ENCODE assay signal across 8 cellular contexts in genomic region chr2:84970956-84971798, GRCh38. TPM values are rescaled to one million over a fixed set of nuclear protein-coding genes. Genes with fewer than 3 reads are reported as not detected.
DNase-seq lines count a peak whose midpoint lies in the region; ATAC-seq and TF ChIP-seq lines count a peak whose summit lies in the region.

Gene KCMF1, plus strand, starts transcription at chr2:84971161. Its CDS starts 291 bp downstream, at chr2:84971452.

- H3K4me1 Mint-ChIP-seq in activated naive CD8-positive, alpha-beta T cell treated with anti-CD3 and anti-CD28 coated beads, Interleukin-2, amount 10 ng/mL, durations not matched to agents 7 days and 5 days: peaks cover 36% of the 10 kb centered on the region

- ATAC-seq in GM21423 (IDR thresholded peaks at IDR 0.05; ENCODE audit: unreplicated experiment) (peak; percentile 43), Right ventricle myocardium inferior (peak; percentile 85)
- peak; percentile 55 for ATAC-seq in activated naive CD8-positive, alpha-beta T cell treated with anti-CD3 and anti-CD28 coated beads, Interleukin-2, amount 10 ng/mL, durations not matched to agents 7 days and 5 days (ENCODE audit: low read depth)

- peaks cover 26% of the 10 kb centered on the region for H3K36me3 Mint-ChIP-seq in activated naive CD8-positive, alpha-beta T cell treated with anti-CD3 and anti-CD28 coated beads, Interleukin-2, amount 10 ng/mL, durations not matched to agents 7 days and 5 days

- peak within 1 kb of the TSS; percentile 77 for H3K4me3 ChIP-seq in HUES64 (ENCODE audit: low read length)
- peak within 1 kb of the TSS; percentile 61 for H3K4me3 ChIP-seq in ovary
- H3K4me3 ChIP-seq in thymus (ENCODE audit: low read length): peak within 1 kb of the TSS; percentile 98

- H3K27me3 Mint-ChIP-seq in activated naive CD8-positive, alpha-beta T cell treated with anti-CD3 and anti-CD28 coated beads, Interleukin-2, amount 10 ng/mL, durations not matched to agents 7 days and 5 days: no peaks in the 10 kb centered on the region

- POLR2A ChIA-PET in activated naive CD8-positive, alpha-beta T cell treated with anti-CD3 and anti-CD28 coated beads, Interleukin-2, amount 10 ng/mL, durations not matched to agents 7 days and 5 days (lab: Charles Lee): interaction anchor here (0.6 to 7.2 kb wide), 16 partner anchors 11 to 356 kb away, joined by 3 to 94 read pairs (median 6); partner anchors contain the start of genes TGOLN2 and TMSB10

- H3K4me1 ChIP-seq in HUES64 (ENCODE audit: insufficient read depth, low read length) (peaks cover 29% of the 10 kb centered on the region), ovary (ENCODE audit: insufficient read depth) (peaks cover 3% of the 10 kb centered on the region), thymus (ENCODE audit: control insufficient read depth, insufficient read depth, low read length) (peaks cover 7% of the 10 kb centered on the region)

- H3K36me3 ChIP-seq in HUES64 (ENCODE audit: insufficient read depth, low read length) (peaks cover 15% of the 10 kb centered on the region), ovary (no peaks in the 10 kb centered on the region), thymus (ENCODE audit: control insufficient read depth, insufficient read depth) (peaks cover 5% of the 10 kb centered on the region)

- peak within 1 kb of the TSS; percentile 99 for H3K4me3 Mint-ChIP-seq in activated naive CD8-positive, alpha-beta T cell treated with anti-CD3 and anti-CD28 coated beads, Interleukin-2, amount 10 ng/mL, durations not matched to agents 7 days and 5 days

- TF ChIP-seq POLR2A in ovary (IDR thresholded peaks at IDR 0.05): no peak

- H3K27ac Mint-ChIP-seq in activated naive CD8-positive, alpha-beta T cell treated with anti-CD3 and anti-CD28 coated beads, Interleukin-2, amount 10 ng/mL, durations not matched to agents 7 days and 5 days: peak within 1 kb of the TSS; percentile 100

- intact Hi-C loops in Right ventricle myocardium inferior (cut with DNase I): loop anchor here (5.0 kb wide), 1 partner anchor 44 kb away; no protein-coding TSS in a partner anchor
- intact Hi-C loops in ovary (cut with DNase I): no loop called here

- H3K27me3 ChIP-seq in HUES64 (ENCODE audit: insufficient read depth, low read length) (no peaks in the 10 kb centered on the region), ovary (no peaks in the 10 kb centered on the region), thymus (ENCODE audit: control insufficient read depth, insufficient read depth) (no peaks in the 10 kb centered on the region)

- DNase-seq in DMS53 (lab: John Stamatoyannopoulos, UW) (peak; percentile 94), T follicular helper cell (ENCODE audit: low read depth) (peak; percentile 45), Right ventricle myocardium inferior (ENCODE audit: missing footprints) (peak; percentile 89), ovary (peak; percentile 75 to 82 (median 80))
- peak; percentile 82 for DNase-seq in activated naive CD8-positive, alpha-beta T cell treated with anti-CD3 and anti-CD28 coated beads, Interleukin-2, amount 10 ng/mL, durations not matched to agents 7 days and 5 days

- TF ChIP-seq CTCF in ovary (IDR thresholded peaks at IDR 0.05): no peak

- no peak for TF ChIP-seq EP300 in ovary (IDR thresholded peaks at IDR 0.05)

- WGBS in HUES64: under 1% methylated on average over 117 of the region's 125 CpGs
- 0 to 1% (median 0%) methylated on average over 27 to 113 of the region's 125 CpGs for WGBS in ovary, 3 donors
- WGBS in thymus: under 1% methylated on average over 124 of the region's 125 CpGs

- H3K9me3 Mint-ChIP-seq in activated naive CD8-positive, alpha-beta T cell treated with anti-CD3 and anti-CD28 coated beads, Interleukin-2, amount 10 ng/mL, durations not matched to agents 7 days and 5 days: no peaks in the 10 kb centered on the region

- H3K27ac ChIP-seq in HUES64 (ENCODE audit: low read depth, low read length) (peak within 1 kb of the TSS; percentile 99), ovary (peak within 1 kb of the TSS; percentile 94 to 97), thymus (ENCODE audit: low read depth) (peak within 1 kb of the TSS; percentile 77)

- no peaks in the 10 kb centered on the region for H3K9me3 ChIP-seq in HUES64 (ENCODE audit: insufficient read depth, low read depth, low read length)
- H3K9me3 ChIP-seq in ovary: no peaks in the 10 kb centered on the region
- H3K9me3 ChIP-seq in thymus (ENCODE audit: control insufficient read depth): no peaks in the 10 kb centered on the region

- peak within 1 kb of the TSS; percentile 97 for H3K9ac ChIP-seq in HUES64 (ENCODE audit: low read depth, low read length)

RNA-seq across cellular contexts. Expression of gene KCMF1, which starts in this region (rescaled TPM):
- polyA plus RNA-seq in HUES64 (2013, experiment 1 of 2): 84.6 TPM
- polyA plus RNA-seq in HUES64 (2013, experiment 2 of 2): 84.9 TPM
- total RNA-seq in activated naive CD8-positive, alpha-beta T cell treated with anti-CD3 and anti-CD28 coated beads, Interleukin-2, amount 10 ng/mL, durations not matched to agents 7 days and 5 days: 10 to 100 TPM; 79.3 to 81.0 TPM
- 87.5 TPM for total RNA-seq in Right ventricle myocardium inferior
- 10 to 100 TPM; 21.9 to 58.7 (median 53.5) TPM for total RNA-seq in ovary
- 10 to 100 TPM; 28.5 to 50.7 TPM for polyA plus RNA-seq in ovary
- 32.5 TPM for polyA plus RNA-seq in thymus

Comparison
In these comparisons a context has a peak if more than half of its experiments do, and no peak if none do; other contexts are left out.
1. Peak in every context shown above with its lines: DNase-seq, ATAC-seq, H3K4me3 ChIP-seq and H3K27ac ChIP-seq.